Comparison of ENCODE assay signal across 11 cellular contexts in the genomic region with DNA sequence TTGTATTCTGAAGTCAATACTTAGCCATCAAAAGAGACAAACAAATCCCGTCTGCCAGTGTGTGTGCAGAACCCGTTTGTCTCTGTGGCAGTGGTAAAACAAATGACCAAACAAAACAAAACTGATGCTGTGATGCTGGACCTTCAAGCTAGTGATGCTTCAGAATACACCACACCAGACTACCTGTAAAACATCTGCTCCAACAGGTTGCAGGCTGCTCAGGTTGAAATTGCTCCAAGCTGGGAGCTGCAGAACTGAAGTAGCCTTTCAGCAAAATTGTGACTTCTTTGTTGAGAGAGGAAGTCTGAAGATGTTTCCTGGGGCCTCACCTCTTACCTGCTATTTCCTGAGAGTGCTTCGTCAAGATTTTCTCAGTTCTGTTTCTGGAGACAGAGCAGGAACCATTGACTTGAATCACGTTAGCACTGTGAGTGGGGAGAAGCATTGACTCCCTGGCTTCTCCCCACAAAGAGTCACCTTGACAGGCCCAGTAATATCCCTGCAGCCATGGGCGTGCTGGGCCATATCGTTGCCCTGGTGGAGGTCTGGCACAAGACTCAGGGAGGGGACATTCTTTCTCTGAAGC.
DNase-seq lines count a peak whose midpoint lies in the region; ATAC-seq and TF ChIP-seq lines count a peak whose summit lies in the region.
"Had no signal": no experiment of that assay in that cellular context is flagged by ENCODE, and none has a peak within 500 bp of the region (broad histone marks: within the 10 kb centered on the region; RNA-seq: fewer than 3 reads in every experiment).

No MANE protein-coding gene starts in this region.

- H3K27me3 Mint-ChIP-seq in T-helper 17 cell: no peaks in the 10 kb centered on the region

- no peaks in the 10 kb centered on the region for H4K20me1 ChIP-seq in BLaER1

- H3K9me3 ChIP-seq in BLaER1: no peaks in the 10 kb centered on the region
- no peaks in the 10 kb centered on the region for H3K9me3 ChIP-seq in T-helper 17 cell (ENCODE audit: control insufficient read depth, low read length, poor library complexity, severe bottlenecking)

- POLR2A ChIA-PET in HEK293T (lab: Yijun Ruan, JAX): no interaction called here

- peak overlapping the region; percentile 51 for H3K27ac Mint-ChIP-seq in T-helper 17 cell

- DNase-seq in T-helper 17 cell: no peak
- no peak for DNase-seq in NCI-H146 treated with DMSO at 0.1 percent for 48 hours (lab: John Stamatoyannopoulos, UW; ENCODE audit: unreplicated experiment)
- no peak for DNase-seq in NAMALWA (ENCODE audit: low spot score)
- no peak for DNase-seq in HEK293T (ENCODE audit: extremely low spot score)
- DNase-seq in NOMO-1 treated with DMSO at 0.1 percent for 48 hours (lab: John Stamatoyannopoulos, UW; ENCODE audit: unreplicated experiment): no peak
- DNase-seq: brain microvascular endothelial cell had no signal

- no peaks in the 10 kb centered on the region for H3K27me3 ChIP-seq in BLaER1
- H3K27me3 ChIP-seq: brain microvascular endothelial cell had no signal

- peak overlapping the region; percentile 78 for H3K4me3 Mint-ChIP-seq in T-helper 17 cell
- H3K4me3 Mint-ChIP-seq: neural crest cell had no signal

- peaks cover 3% of the 10 kb centered on the region for H3K36me3 Mint-ChIP-seq in T-helper 17 cell (ENCODE audit: low read depth)

- no peaks in the 10 kb centered on the region for H3K36me3 ChIP-seq in BLaER1
- H3K36me3 ChIP-seq: brain microvascular endothelial cell had no signal

- peaks cover 16% of the 10 kb centered on the region for H3K4me1 ChIP-seq in BLaER1

- H3K4me2 ChIP-seq in BLaER1: peak overlapping the region; percentile 37

- peaks cover 41% of the 10 kb centered on the region for H3K4me1 Mint-ChIP-seq in T-helper 17 cell

- CTCF ChIA-PET in HEK293T (lab: Yijun Ruan, JAX): interaction anchor here (0.6 kb wide), 1 partner anchor 868 kb away, joined by 3 read pairs; no protein-coding TSS in a partner anchor

- H3K4me3 ChIP-seq in BLaER1: no peak overlapping the region

- no peak overlapping the region for H3K27ac ChIP-seq in BLaER1
- H3K27ac ChIP-seq: brain microvascular endothelial cell had no signal

- H3K9ac ChIP-seq in BLaER1: no peak overlapping the region

- ATAC-seq in GM18870 (IDR thresholded peaks at IDR 0.05; ENCODE audit: unreplicated experiment) (peak; percentile 64), HG02852 (IDR thresholded peaks at IDR 0.05; ENCODE audit: unreplicated experiment) (peak; percentile 74), T-helper 17 cell (peak; percentile 70)
- ATAC-seq: HCT116 had no signal

TF ChIP-seq in HEK293T, 16 proteins besides CTCF, POLR2A, EP300 and RAD21:
- TF ChIP-seq SP1 (IDR thresholded peaks at IDR 0.05) (no peak), ARNT (IDR thresholded peaks at IDR 0.05) (no peak), CTBP1 (IDR thresholded peaks at IDR 0.05; ENCODE audit: borderline replicate concordance) (no peak), FOXM1 (IDR thresholded peaks at IDR 0.05; ENCODE audit: borderline replicate concordance) (no peak), TARDBP (IDR thresholded peaks at IDR 0.05) (no peak), SUZ12 (IDR thresholded peaks at IDR 0.05) (no peak), HDGF (IDR thresholded peaks at IDR 0.05; ENCODE audit: borderline replicate concordance) (no peak), BHLHE40 (IDR thresholded peaks at IDR 0.05; ENCODE audit: borderline replicate concordance) (no peak), L3MBTL2 (conservative IDR thresholded peaks at IDR 0.05) (no peak), NFRKB (IDR thresholded peaks at IDR 0.05) (no peak), FOXA1 (IDR thresholded peaks at IDR 0.05) (no peak)
